Comparison of ENCODE assay signal across 24 cellular contexts in genomic region chr11:110090466-110091026, GRCh38. TPM values are rescaled to one million over a fixed set of nuclear protein-coding genes. Genes with fewer than 3 reads are reported as not detected.
A peak's percentile ranks its signal among the peaks of the same experiment; 100 is the strongest.
DNase-seq lines count a peak whose midpoint lies in the region; ATAC-seq, FAIRE-seq and TF ChIP-seq lines count a peak whose summit lies in the region.
"Had no signal": no experiment of that assay in that cellular context is flagged by ENCODE, and none has a peak within 500 bp of the region (broad histone marks: within the 10 kb centered on the region; RNA-seq: fewer than 3 reads in every experiment).

No MANE protein-coding gene starts in this region.

- H3K27me3 Mint-ChIP-seq in activated CD8-positive, alpha-beta T cell treated with anti-CD3 and anti-CD28 coated beads for 36 hours: peaks cover 41% of the 10 kb centered on the region
- peaks cover 47% of the 10 kb centered on the region for H3K27me3 Mint-ChIP-seq in activated CD8-positive, alpha-beta T cell treated with anti-CD3 and anti-CD28 coated beads, Interleukin-2, amount 10 ng/mL, durations not matched to agents 7 days and 5 days (ENCODE audit: low read depth)

- POLR2A ChIA-PET in activated CD8-positive, alpha-beta T cell treated with anti-CD3 and anti-CD28 coated beads for 36 hours (lab: Charles Lee): no interaction called here
- POLR2A ChIA-PET in activated CD8-positive, alpha-beta T cell treated with anti-CD3 and anti-CD28 coated beads, Interleukin-2, amount 10 ng/mL, durations not matched to agents 7 days and 5 days (lab: Charles Lee): no interaction called here

- H3K4me2 ChIP-seq in osteoblast (ENCODE audit: insufficient read depth, low read length): no peak overlapping the region
- H3K4me2 ChIP-seq: BLaER1, SK-N-SH had no signal

- TF ChIP-seq CTCF in activated CD8-positive, alpha-beta T cell treated with anti-CD3 and anti-CD28 coated beads for 36 hours (IDR thresholded peaks at IDR 0.05): no peak
- TF ChIP-seq CTCF in VCaP (conservative IDR thresholded peaks at IDR 0.05) (no peak), osteoblast (IDR thresholded peaks at IDR 0.05; ENCODE audit: extremely low read depth, low read depth, low read length) (no peak)

- no peak overlapping the region for H2AFZ ChIP-seq in osteoblast (ENCODE audit: low read length)

- peak; percentile 51 for FAIRE-seq in GM19239 (lab: Jason Lieb, UNC)
- FAIRE-seq: A204.1, D721Med, H1 had no signal

- peak; percentile 15 for ATAC-seq in activated CD8-positive, alpha-beta T cell treated with anti-CD3 and anti-CD28 coated beads for 36 hours
- no peak for ATAC-seq in activated CD8-positive, alpha-beta T cell treated with anti-CD3 and anti-CD28 coated beads, Interleukin-2, amount 10 ng/mL, durations not matched to agents 7 days and 5 days
- ATAC-seq in stimulated activated effector memory CD8-positive, alpha-beta T cell treated with anti-CD3 and anti-CD28 coated beads, Interleukin-12 subunit alpha, Interleukin-12 subunit beta, amount 100 ng/mL, for 72 hours: peak; percentile 58
- ATAC-seq: PC-3 had no signal

- no peak for DNase-seq in activated CD8-positive, alpha-beta T cell treated with anti-CD3 and anti-CD28 coated beads for 36 hours
- DNase-seq in activated CD8-positive, alpha-beta T cell treated with anti-CD3 and anti-CD28 coated beads, Interleukin-2, amount 10 ng/mL, durations not matched to agents 7 days and 5 days: no peak
- DNase-seq in GM19239 (ENCODE audit: insufficient read length, low spot score) (no peak), osteoblast (ENCODE audit: insufficient read length, low spot score, missing footprints) (no peak), NOMO-1 treated with dmso at 0.1 percent for 144 hours (lab: John Stamatoyannopoulos, UW; ENCODE audit: unreplicated experiment) (no peak)
- no peak for DNase-seq in stimulated activated effector memory CD8-positive, alpha-beta T cell treated with anti-CD3 and anti-CD28 coated beads, Interleukin-12 subunit alpha, Interleukin-12 subunit beta, amount 100 ng/mL, for 72 hours (ENCODE audit: low spot score in 2 of 2)
- DNase-seq: CD4-positive, CD25-positive, alpha-beta regulatory T cell; HCEC 1CT; NCI-H1048; NCI-H1417; NCI-H1694; NCI-H2081; NCI-H2171; NCI-H226; NCI-H510A; NCI-H69; PC-3; SK-N-SH had no signal

- no peak overlapping the region for H3K4me3 ChIP-seq in osteoblast (ENCODE audit: insufficient read depth, low read length)
- H3K4me3 ChIP-seq: BLaER1 had no signal

- no peaks in the 10 kb centered on the region for H3K36me3 ChIP-seq in osteoblast (ENCODE audit: insufficient read depth, low read length)
- H3K36me3 ChIP-seq: BLaER1 had no signal

- peaks cover 15% of the 10 kb centered on the region for H3K79me2 ChIP-seq in osteoblast (ENCODE audit: insufficient read depth, low read length)

- H3K4me3 Mint-ChIP-seq in activated CD8-positive, alpha-beta T cell treated with anti-CD3 and anti-CD28 coated beads for 36 hours: no peak overlapping the region
- no peak overlapping the region for H3K4me3 Mint-ChIP-seq in activated CD8-positive, alpha-beta T cell treated with anti-CD3 and anti-CD28 coated beads, Interleukin-2, amount 10 ng/mL, durations not matched to agents 7 days and 5 days
- H3K4me3 Mint-ChIP-seq in stimulated activated effector memory CD8-positive, alpha-beta T cell treated with anti-CD3 and anti-CD28 coated beads, Interleukin-12 subunit alpha, Interleukin-12 subunit beta, amount 100 ng/mL, for 72 hours: no peak overlapping the region

- no peaks in the 10 kb centered on the region for H3K9me3 Mint-ChIP-seq in activated CD8-positive, alpha-beta T cell treated with anti-CD3 and anti-CD28 coated beads for 36 hours
- no peaks in the 10 kb centered on the region for H3K9me3 Mint-ChIP-seq in activated CD8-positive, alpha-beta T cell treated with anti-CD3 and anti-CD28 coated beads, Interleukin-2, amount 10 ng/mL, durations not matched to agents 7 days and 5 days (ENCODE audit: insufficient read depth)
- no peaks in the 10 kb centered on the region for H3K9me3 Mint-ChIP-seq in stimulated activated effector memory CD8-positive, alpha-beta T cell treated with anti-CD3 and anti-CD28 coated beads, Interleukin-12 subunit alpha, Interleukin-12 subunit beta, amount 100 ng/mL, for 72 hours
- H3K9me3 Mint-ChIP-seq: CD4-positive, CD25-positive, alpha-beta regulatory T cell had no signal

- H3K36me3 Mint-ChIP-seq in activated CD8-positive, alpha-beta T cell treated with anti-CD3 and anti-CD28 coated beads for 36 hours (ENCODE audit: low read depth): no peaks in the 10 kb centered on the region
- H3K36me3 Mint-ChIP-seq in activated CD8-positive, alpha-beta T cell treated with anti-CD3 and anti-CD28 coated beads, Interleukin-2, amount 10 ng/mL, durations not matched to agents 7 days and 5 days (ENCODE audit: low read depth): no peaks in the 10 kb centered on the region
- H3K36me3 Mint-ChIP-seq in stimulated activated effector memory CD8-positive, alpha-beta T cell treated with anti-CD3 and anti-CD28 coated beads, Interleukin-12 subunit alpha, Interleukin-12 subunit beta, amount 100 ng/mL, for 72 hours: no peaks in the 10 kb centered on the region
- H3K36me3 Mint-ChIP-seq: CD4-positive, CD25-positive, alpha-beta regulatory T cell; IgD-negative memory B cell had no signal

- H3K27me3 ChIP-seq in osteoblast (ENCODE audit: insufficient read depth, low read length): no peaks in the 10 kb centered on the region
- H3K27me3 ChIP-seq: BLaER1 had no signal

- CTCF ChIA-PET in activated CD8-positive, alpha-beta T cell treated with anti-CD3 and anti-CD28 coated beads for 36 hours (lab: Charles Lee): no interaction called here
- CTCF ChIA-PET in activated CD8-positive, alpha-beta T cell treated with anti-CD3 and anti-CD28 coated beads, Interleukin-2, amount 10 ng/mL, durations not matched to agents 7 days and 5 days (lab: Charles Lee): interaction anchor here (1.4 kb wide), 1 partner anchor 13 kb away, joined by 4 read pairs; no protein-coding TSS in a partner anchor

- H3K4me1 Mint-ChIP-seq in activated CD8-positive, alpha-beta T cell treated with anti-CD3 and anti-CD28 coated beads for 36 hours (ENCODE audit: low read depth): peaks cover 7% of the 10 kb centered on the region
- H3K4me1 Mint-ChIP-seq in activated CD8-positive, alpha-beta T cell treated with anti-CD3 and anti-CD28 coated beads, Interleukin-2, amount 10 ng/mL, durations not matched to agents 7 days and 5 days (ENCODE audit: low read depth): peaks cover 12% of the 10 kb centered on the region
- H3K4me1 Mint-ChIP-seq in stimulated activated effector memory CD8-positive, alpha-beta T cell treated with anti-CD3 and anti-CD28 coated beads, Interleukin-12 subunit alpha, Interleukin-12 subunit beta, amount 100 ng/mL, for 72 hours: no peaks in the 10 kb centered on the region

- no peaks in the 10 kb centered on the region for H4K20me1 ChIP-seq in osteoblast (ENCODE audit: insufficient read depth, low read length)
- H4K20me1 ChIP-seq: BLaER1 had no signal

- intact Hi-C loops in activated CD8-positive, alpha-beta T cell treated with anti-CD3 and anti-CD28 coated beads for 36 hours (cut with micrococcal nuclease): no loop called here

- H3K27ac ChIP-seq in VCaP (0 out of 2 replicates have a peak overlapping the region, but pooled peaks have one; percentile 97), osteoblast (ENCODE audit: low read depth, low read length) (no peak overlapping the region)
- H3K27ac ChIP-seq: BLaER1 had no signal

- no peaks in the 10 kb centered on the region for H3K9me3 ChIP-seq in osteoblast (ENCODE audit: low read depth, low read length)
- H3K9me3 ChIP-seq: BLaER1, SK-N-SH had no signal

- H3K27ac Mint-ChIP-seq in activated CD8-positive, alpha-beta T cell treated with anti-CD3 and anti-CD28 coated beads for 36 hours: no peak overlapping the region
- no peak overlapping the region for H3K27ac Mint-ChIP-seq in activated CD8-positive, alpha-beta T cell treated with anti-CD3 and anti-CD28 coated beads, Interleukin-2, amount 10 ng/mL, durations not matched to agents 7 days and 5 days
- H3K27ac Mint-ChIP-seq in stimulated activated effector memory CD8-positive, alpha-beta T cell treated with anti-CD3 and anti-CD28 coated beads, Interleukin-12 subunit alpha, Interleukin-12 subunit beta, amount 100 ng/mL, for 72 hours: no peak overlapping the region
- H3K27ac Mint-ChIP-seq: CD4-positive, CD25-positive, alpha-beta regulatory T cell; IgD-negative memory B cell had no signal

- peaks cover 35% of the 10 kb centered on the region for H3K4me1 ChIP-seq in osteoblast (ENCODE audit: insufficient read depth, low read length)

RNA-seq across cellular contexts. Expression of gene ZC3H12C, which starts 2.6 kb away (rescaled TPM):
- under 1 TPM; 0.40 to 0.45 TPM for total RNA-seq in activated CD8-positive, alpha-beta T cell treated with anti-CD3 and anti-CD28 coated beads for 36 hours
- total RNA-seq in activated CD8-positive, alpha-beta T cell treated with anti-CD3 and anti-CD28 coated beads, Interleukin-2, amount 10 ng/mL, durations not matched to agents 7 days and 5 days: under 1 TPM; 0.08 to 0.18 TPM
- total RNA-seq in osteoblast: 9.1 and 10.5 TPM in 2 replicates
